In the genomic region with DNA sequence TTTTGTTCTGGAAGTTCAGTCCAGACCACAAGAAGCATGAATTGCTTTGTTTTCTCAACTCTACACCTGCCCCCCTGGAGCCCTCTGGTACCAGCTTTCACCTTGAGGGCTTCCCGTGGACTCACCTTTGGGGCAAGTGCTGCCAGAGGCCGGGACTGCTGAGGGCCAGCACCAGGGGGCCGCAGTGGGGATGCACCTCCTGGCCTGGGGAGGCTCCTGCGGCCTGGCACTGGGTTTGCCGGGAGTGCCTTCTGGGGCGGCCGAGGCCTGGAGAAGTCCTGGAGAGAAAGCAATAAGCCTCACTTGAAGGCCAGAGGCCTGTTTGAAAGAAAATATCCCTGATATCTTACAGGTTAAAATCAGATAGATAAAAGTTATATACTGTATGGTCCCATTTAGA, we compare ENCODE assay signal across 20 cellular contexts. TPM values are rescaled to one million over a fixed set of nuclear protein-coding genes. Genes with fewer than 3 reads are reported as not detected.
"Had no signal": no experiment of that assay in that cellular context is flagged by ENCODE, and none has a peak within 500 bp of the region (broad histone marks: within the 10 kb centered on the region; RNA-seq: fewer than 3 reads in every experiment).

No MANE protein-coding gene starts in this region.

- ATAC-seq: activated CD4-positive, CD25-positive, alpha-beta regulatory T cell treated with anti-CD3 and anti-CD28 coated beads, Interleukin-2, amount 50 U/mL, for 24 hours; activated T-cell treated with anti-CD3 and anti-CD28 coated beads, Interleukin-2, amount 50 U/mL, for 4 hours; left lobe of liver had no signal

- H3K27ac Mint-ChIP-seq: brain; stimulated activated naive CD8-positive, alpha-beta T cell treated with anti-CD3 and anti-CD28 coated beads, Interleukin-15, Interleukin-2, amounts not matched to agents 100 ng/mL and 50 ng/mL, for 24 hours had no signal

- H3K27me3 Mint-ChIP-seq: stimulated activated naive CD8-positive, alpha-beta T cell treated with anti-CD3 and anti-CD28 coated beads, Interleukin-15, Interleukin-2, amounts not matched to agents 100 ng/mL and 50 ng/mL, for 24 hours had no signal

- H3K27me3 ChIP-seq: suprapubic skin, vagina had no signal

- H3K9me3 ChIP-seq: suprapubic skin, vagina had no signal

- H3K36me3 ChIP-seq: suprapubic skin, vagina had no signal

- H3K9me3 Mint-ChIP-seq: activated T-cell treated with anti-CD3 and anti-CD28 coated beads, Interleukin-2, amount 50 U/mL, for 4 hours; stimulated activated naive CD8-positive, alpha-beta T cell treated with anti-CD3 and anti-CD28 coated beads, Interleukin-15, Interleukin-2, amounts not matched to agents 100 ng/mL and 50 ng/mL, for 24 hours had no signal

- H3K4me3 Mint-ChIP-seq: activated T-cell treated with anti-CD3 and anti-CD28 coated beads, Interleukin-2, amount 50 U/mL, for 4 hours; brain; neural crest cell had no signal

- H3K27ac ChIP-seq: suprapubic skin, vagina had no signal

- DNase-seq: activated CD4-positive, alpha-beta T cell treated with anti-CD3 and anti-CD28 coated beads, Interleukin-2, amount 50 U/mL, for 48 hours; activated naive CD4-positive, alpha-beta T cell; activated T-cell treated with anti-CD3 and anti-CD28 coated beads, Interleukin-2, amount 50 U/mL, for 4 hours; central memory CD4-positive, alpha-beta T cell; kidney; midbrain; retina; stimulated activated CD4-positive, alpha-beta T cell treated with anti-CD3 and anti-CD28 coated beads, Interleukin-12 subunit alpha, Interleukin-12 subunit beta, amount 100 ng/mL, for 4 hours; stimulated activated CD4-positive, alpha-beta T cell treated with anti-CD3 and anti-CD28 coated beads, Interleukin-1b, Interleukin-23, amount 100 ng/mL, for 48 hours; stimulated activated CD8-positive, alpha-beta memory T cell treated with anti-CD3 and anti-CD28 coated beads, Interleukin-4, amount 100 ng/mL, for 48 hours; trophoblast cell had no signal

- H3K4me3 ChIP-seq: suprapubic skin, vagina had no signal

- H3K4me1 ChIP-seq: vagina had no signal

RNA-seq across cellular contexts. Expression of a gene that starts 21.7 kb away (rescaled TPM):
- total RNA-seq: frontal cortex, kidney, left lobe of liver, lung microvascular endothelial cell, neural crest cell had no signal
